Comparison of ENCODE assay signal across 18 cellular contexts in the genomic region with DNA sequence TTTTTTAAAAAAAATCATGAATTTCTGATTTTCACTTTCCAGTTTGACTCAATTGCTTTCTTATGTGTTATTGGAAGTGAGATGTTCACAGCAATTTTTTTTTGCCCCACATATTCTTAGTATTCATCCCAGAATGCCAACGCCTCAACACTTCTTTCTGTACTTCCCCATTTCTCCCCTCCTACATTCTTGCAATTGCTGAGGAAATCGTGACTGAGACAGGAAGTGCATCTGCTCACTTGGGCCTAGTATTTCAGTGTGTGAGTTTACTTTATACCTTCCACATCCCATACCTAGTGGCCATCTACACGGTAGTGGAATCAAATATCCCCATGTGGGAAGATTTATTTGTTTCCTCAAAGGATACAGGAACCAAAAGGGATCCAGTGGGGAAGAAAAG.
DNase-seq lines count a peak whose midpoint lies in the region; ATAC-seq and TF ChIP-seq lines count a peak whose summit lies in the region.
"Had no signal": no experiment of that assay in that cellular context is flagged by ENCODE, and none has a peak within 500 bp of the region (broad histone marks: within the 10 kb centered on the region; RNA-seq: fewer than 3 reads in every experiment).

No MANE protein-coding gene starts in this region.

- H3K9me3 Mint-ChIP-seq in osteocyte (ENCODE audit: unreplicated experiment) = no peaks in the 10 kb centered on the region
- H3K9me3 Mint-ChIP-seq: activated CD4-positive, alpha-beta T cell treated with anti-CD3 and anti-CD28 coated beads, Interleukin-2, amount 10 ng/mL, durations not matched to agents 24 days and 14 days had no signal

- H3K27me3 Mint-ChIP-seq in osteocyte (ENCODE audit: unreplicated experiment) = no peaks in the 10 kb centered on the region
- H3K27me3 Mint-ChIP-seq: activated CD4-positive, alpha-beta T cell treated with anti-CD3 and anti-CD28 coated beads, Interleukin-2, amount 10 ng/mL, durations not matched to agents 24 days and 14 days; activated naive CD4-positive, alpha-beta T cell treated with anti-CD3 and anti-CD28 coated beads, Interleukin-2, amount 50 U/mL, for 24 hours had no signal

- no peak for ATAC-seq in HG02759 (IDR thresholded peaks at IDR 0.05; ENCODE audit: unreplicated experiment)
- ATAC-seq: body of pancreas, mucosa of descending colon had no signal

- no peak overlapping the region for H3K4me3 Mint-ChIP-seq in osteocyte (ENCODE audit: unreplicated experiment)
- H3K4me3 Mint-ChIP-seq: activated CD4-positive, alpha-beta T cell treated with anti-CD3 and anti-CD28 coated beads, Interleukin-2, amount 10 ng/mL, durations not matched to agents 24 days and 14 days; activated naive CD4-positive, alpha-beta T cell treated with anti-CD3 and anti-CD28 coated beads, Interleukin-2, amount 50 U/mL, for 24 hours had no signal

- peak overlapping the region; percentile 5 for H3K27ac Mint-ChIP-seq in osteocyte (ENCODE audit: unreplicated experiment)
- H3K27ac Mint-ChIP-seq: activated CD4-positive, alpha-beta T cell treated with anti-CD3 and anti-CD28 coated beads, Interleukin-2, amount 10 ng/mL, durations not matched to agents 24 days and 14 days; activated naive CD4-positive, alpha-beta T cell treated with anti-CD3 and anti-CD28 coated beads, Interleukin-2, amount 50 U/mL, for 24 hours had no signal

- TF ChIP-seq CTCF in osteocyte (IDR thresholded peaks at IDR 0.05) = no peak

- H3K36me3 Mint-ChIP-seq in osteocyte (ENCODE audit: unreplicated experiment) = no peaks in the 10 kb centered on the region
- H3K36me3 Mint-ChIP-seq: activated naive CD4-positive, alpha-beta T cell treated with anti-CD3 and anti-CD28 coated beads, Interleukin-2, amount 50 U/mL, for 24 hours had no signal

- peak; percentile 55 for DNase-seq in GDM1 (lab: John Stamatoyannopoulos, UW)
- peak; percentile 7 to 11 for DNase-seq in NOMO-1 (lab: John Stamatoyannopoulos, UW; ENCODE audit: unreplicated experiment in 2 of 2)
- DNase-seq in dermis blood vessel endothelial cell = peak; percentile 39
- DNase-seq in osteocyte (ENCODE audit: extremely low spot score, unreplicated experiment) = no peak
- DNase-seq in NK-92 (lab: John Stamatoyannopoulos, UW; ENCODE audit: unreplicated experiment) = no peak
- no peak for DNase-seq in NCI-H1105 treated with DMSO at 0.1 percent for 48 hours (lab: John Stamatoyannopoulos, UW)
- DNase-seq: activated CD4-positive, alpha-beta T cell treated with anti-CD3 and anti-CD28 coated beads, Interleukin-2, amount 10 ng/mL, durations not matched to agents 24 days and 14 days; activated T-cell treated with anti-CD3 and anti-CD28 coated beads for 4 hours; body of pancreas; heart right ventricle; kidney glomerular epithelial cell; mucosa of descending colon; NCI-H345; pancreas; SHP77 treated with DMSO at 0.1 percent for 48 hours; stimulated activated CD4-positive, alpha-beta T cell treated with anti-CD3 and anti-CD28 coated beads, Interleukin-4, amount 100 ng/mL, for 1 hour had no signal

- peaks cover 38% of the 10 kb centered on the region for H3K4me1 Mint-ChIP-seq in osteocyte (ENCODE audit: unreplicated experiment)
- H3K4me1 Mint-ChIP-seq: activated CD4-positive, alpha-beta T cell treated with anti-CD3 and anti-CD28 coated beads, Interleukin-2, amount 10 ng/mL, durations not matched to agents 24 days and 14 days; activated naive CD4-positive, alpha-beta T cell treated with anti-CD3 and anti-CD28 coated beads, Interleukin-2, amount 50 U/mL, for 24 hours had no signal

Comparison
In these comparisons a context has a peak if more than half of its experiments do, and no peak if none do; other contexts are left out.
1. DNase-seq: peak in GDM1 (single experiment), NOMO-1 (2 of 2) and dermis blood vessel endothelial cell (single experiment); none in osteocyte (single experiment), NK-92 (single experiment) and NCI-H1105 treated with DMSO at 0.1 percent for 48 hours (single experiment).